1 cellular context compared by ENCODE assay signal in genomic region chr10:32943854-32944661, GRCh38.
TF ChIP-seq lines count a peak whose summit lies in the region.

No MANE protein-coding gene starts in this region.

TF ChIP-seq in HepG2, 621 proteins besides CTCF, POLR2A, EP300 and RAD21 (continued from another document and continues in another):
- 0 out of 2 replicates have a peak, but pooled peaks have one; percentile 5 for TF ChIP-seq AHDC1 (CRISPR knock-in tag; IDR thresholded peaks at IDR 0.05; ENCODE audit: borderline replicate concordance)
- TF ChIP-seq MBD4 (IDR thresholded peaks at IDR 0.05; ENCODE audit: borderline replicate concordance, low read length) = no peak
- no peak for TF ChIP-seq SP1 (IDR thresholded peaks at IDR 0.05)
- peak; percentile 82 for TF ChIP-seq SP1 (CRISPR knock-in tag; IDR thresholded peaks at IDR 0.05)
- TF ChIP-seq GMEB1 (CRISPR knock-in tag; IDR thresholded peaks at IDR 0.05; ENCODE audit: borderline replicate concordance) = peak; percentile 55; the same call in 1 of the 2 replicates
- peak; percentile 50 for TF ChIP-seq PAXIP1 (CRISPR knock-in tag; conservative IDR thresholded peaks at IDR 0.05)
- TF ChIP-seq ZBTB37 (CRISPR knock-in tag; IDR thresholded peaks at IDR 0.05) = no peak
- TF ChIP-seq CAMTA2 (CRISPR knock-in tag; IDR thresholded peaks at IDR 0.05; ENCODE audit: borderline replicate concordance) = no peak
- TF ChIP-seq HOMEZ (CRISPR knock-in tag; IDR thresholded peaks at IDR 0.05; ENCODE audit: low read depth) = peak; percentile 86; the same call in 1 of the 2 replicates
- no peak for TF ChIP-seq FOXA1 (IDR thresholded peaks at IDR 0.05)
- peak; percentile 29; the same call in 1 of the 2 replicates for TF ChIP-seq FOXA1 (CRISPR knock-in tag; IDR thresholded peaks at IDR 0.05)
- TF ChIP-seq IRX3 (CRISPR knock-in tag; IDR thresholded peaks at IDR 0.05; ENCODE audit: borderline replicate concordance, low read depth) = peak; percentile 79; the same call in 1 of the 2 replicates
- TF ChIP-seq PHF21A (CRISPR knock-in tag; IDR thresholded peaks at IDR 0.05) = peak; percentile 78
- TF ChIP-seq TCF7L2 (IDR thresholded peaks at IDR 0.05; ENCODE audit: low read depth, low read length) = no peak
- no peak for TF ChIP-seq ARNT (IDR thresholded peaks at IDR 0.05)
- peak; percentile 76; the same call in 1 of the 2 replicates for TF ChIP-seq ARID5B (CRISPR knock-in tag; IDR thresholded peaks at IDR 0.05)
- peak; percentile 55; the same call in 1 of the 2 replicates for TF ChIP-seq ZNF768 (CRISPR knock-in tag; IDR thresholded peaks at IDR 0.05)
- TF ChIP-seq HINFP (CRISPR knock-in tag; IDR thresholded peaks at IDR 0.05; ENCODE audit: low read depth) = no peak
- 0 out of 2 replicates have a peak, but pooled peaks have one; percentile 39 for TF ChIP-seq RBFOX2 (IDR thresholded peaks at IDR 0.05; ENCODE audit: low read depth, low read length)
- TF ChIP-seq ZNF484 (CRISPR knock-in tag; IDR thresholded peaks at IDR 0.05; ENCODE audit: borderline replicate concordance, low read depth) = no peak
- TF ChIP-seq TRIM22 (IDR thresholded peaks at IDR 0.05) = no peak
- TF ChIP-seq ZSCAN5A (CRISPR knock-in tag; IDR thresholded peaks at IDR 0.05; ENCODE audit: borderline replicate concordance) = peak; percentile 44; the same call in 1 of the 2 replicates
- TF ChIP-seq BHLHE40 (IDR thresholded peaks at IDR 0.05; ENCODE audit: low read length) = no peak
- TF ChIP-seq NFE2L2 (IDR thresholded peaks at IDR 0.05; ENCODE audit: low read length) = no peak
- TF ChIP-seq MTF2 (CRISPR knock-in tag; IDR thresholded peaks at IDR 0.05; ENCODE audit: borderline replicate concordance) = no peak
- TF ChIP-seq GFI1 (CRISPR knock-in tag; IDR thresholded peaks at IDR 0.05; ENCODE audit: borderline replicate concordance) = no peak
- TF ChIP-seq SMC3 (IDR thresholded peaks at IDR 0.05; ENCODE audit: low read length) = no peak
- no peak for TF ChIP-seq MAFG (CRISPR knock-in tag; IDR thresholded peaks at IDR 0.05)
- TF ChIP-seq TGIF2 (CRISPR knock-in tag; IDR thresholded peaks at IDR 0.05) = peak; percentile 69
- TF ChIP-seq KMT2A (CRISPR knock-in tag; IDR thresholded peaks at IDR 0.05) = peak; percentile 95
- no peak for TF ChIP-seq TEAD2 (CRISPR knock-in tag; IDR thresholded peaks at IDR 0.05)
- TF ChIP-seq ZEB1 (IDR thresholded peaks at IDR 0.05; ENCODE audit: insufficient replicate concordance, low read depth) = no peak
- TF ChIP-seq ZNF232 (CRISPR knock-in tag; IDR thresholded peaks at IDR 0.05; ENCODE audit: borderline replicate concordance) = no peak
- 0 out of 2 replicates have a peak, but pooled peaks have one; percentile 39 for TF ChIP-seq JUND (CRISPR knock-in tag; IDR thresholded peaks at IDR 0.05)
- peak; percentile 75 for TF ChIP-seq XRCC5 (optimal IDR thresholded peaks at IDR 0.05; ENCODE audit: low read length)
- no peak for TF ChIP-seq ZNF782 (CRISPR knock-in tag; IDR thresholded peaks at IDR 0.05; ENCODE audit: borderline replicate concordance)
- TF ChIP-seq SETDB1 (CRISPR knock-in tag; IDR thresholded peaks at IDR 0.05; ENCODE audit: borderline replicate concordance) = no peak
